In genomic region chrX:104913348-104913747, GRCh38 we compare ENCODE assay signal across 10 cellular contexts.
DNase-seq lines count a peak whose midpoint lies in the region; ATAC-seq, FAIRE-seq and TF ChIP-seq lines count a peak whose summit lies in the region.
"Had no signal": no experiment of that assay in that cellular context is flagged by ENCODE, and none has a peak within 500 bp of the region (broad histone marks: within the 10 kb centered on the region; RNA-seq: fewer than 3 reads in every experiment).

No MANE protein-coding gene starts in this region.

- no peaks in the 10 kb centered on the region for H3K36me3 Mint-ChIP-seq in endodermal cell (ENCODE audit: low read depth)
- H3K36me3 Mint-ChIP-seq: T-cell had no signal

- TF ChIP-seq CTCF in endodermal cell (conservative IDR thresholded peaks at IDR 0.05) (peak; percentile 73), parathyroid adenoma (IDR thresholded peaks at IDR 0.05) (peak; percentile 18), ovary (IDR thresholded peaks at IDR 0.05) (no peak)

- H3K9me3 ChIP-seq in endodermal cell (ENCODE audit: control insufficient read depth, low read length) (no peaks in the 10 kb centered on the region), parathyroid adenoma (ENCODE audit: control insufficient read depth, low read length) (no peaks in the 10 kb centered on the region), ovary (no peaks in the 10 kb centered on the region)
- H3K9me3 ChIP-seq: adrenal gland had no signal

- DNase-seq in GM12892 (ENCODE audit: insufficient read length), result no peak
- peak; percentile 92 for DNase-seq in NCI-H82 (lab: John Stamatoyannopoulos, UW)
- peak; percentile 36 for DNase-seq in endodermal cell
- no peak for DNase-seq in NOMO-1 treated with dmso at 0.1 percent for 144 hours (lab: John Stamatoyannopoulos, UW; ENCODE audit: unreplicated experiment)
- no peak for DNase-seq in ovary
- DNase-seq in GDM1 (lab: John Stamatoyannopoulos, UW), result no peak
- DNase-seq: adrenal gland, T-cell had no signal

- H3K4me3 ChIP-seq in endodermal cell (ENCODE audit: low read length) (no peak overlapping the region), parathyroid adenoma (ENCODE audit: low read depth, low read length) (no peak overlapping the region), ovary (no peak overlapping the region)
- H3K4me3 ChIP-seq: adrenal gland had no signal

- TF ChIP-seq EP300 in ovary (IDR thresholded peaks at IDR 0.05), result no peak

- no peak overlapping the region for H3K4me2 ChIP-seq in parathyroid adenoma (ENCODE audit: low read length)

- no peaks in the 10 kb centered on the region for H3K79me2 ChIP-seq in parathyroid adenoma

- H3K27ac Mint-ChIP-seq in endodermal cell, result no peak overlapping the region

- H3K36me3 ChIP-seq in endodermal cell (ENCODE audit: control insufficient read depth, insufficient read depth, low read length) (no peaks in the 10 kb centered on the region), parathyroid adenoma (ENCODE audit: control insufficient read depth, insufficient read depth, low read length) (no peaks in the 10 kb centered on the region), ovary (no peaks in the 10 kb centered on the region)
- H3K36me3 ChIP-seq: adrenal gland had no signal

- no peak overlapping the region for H3K4me3 Mint-ChIP-seq in endodermal cell
- H3K4me3 Mint-ChIP-seq: T-cell had no signal

- H3K4me1 Mint-ChIP-seq in endodermal cell, result peaks cover 2% of the 10 kb centered on the region

- H3K9me3 Mint-ChIP-seq in endodermal cell, result peaks cover 22% of the 10 kb centered on the region
- H3K9me3 Mint-ChIP-seq: T-cell had no signal

- H3K9ac ChIP-seq in endodermal cell (ENCODE audit: extremely low read depth, low read length, poor library complexity, severe bottlenecking), result no peak overlapping the region
- H3K9ac ChIP-seq in parathyroid adenoma, result no peak overlapping the region

- ATAC-seq in GM18502 (IDR thresholded peaks at IDR 0.05; ENCODE audit: poor library complexity, unreplicated experiment), result no peak

- peaks cover 8% of the 10 kb centered on the region for H3K4me1 ChIP-seq in endodermal cell (ENCODE audit: control insufficient read depth, insufficient read depth, low read length)
- H3K4me1 ChIP-seq in parathyroid adenoma, result no peaks in the 10 kb centered on the region
- no peaks in the 10 kb centered on the region for H3K4me1 ChIP-seq in ovary (ENCODE audit: insufficient read depth)
- H3K4me1 ChIP-seq: adrenal gland had no signal

- H3K27me3 Mint-ChIP-seq in endodermal cell (ENCODE audit: insufficient read depth), result no peaks in the 10 kb centered on the region

- peak; percentile 57 for FAIRE-seq in GM12892 (lab: Jason Lieb, UNC)

- H3K27me3 ChIP-seq in endodermal cell (ENCODE audit: control insufficient read depth, insufficient read depth, low read length, poor library complexity, severe bottlenecking), result no peaks in the 10 kb centered on the region
- H3K27me3 ChIP-seq in parathyroid adenoma (ENCODE audit: control insufficient read depth, insufficient read depth, low read length), result no peaks in the 10 kb centered on the region
- H3K27me3 ChIP-seq in ovary, result no peaks in the 10 kb centered on the region

- H3K27ac ChIP-seq in endodermal cell (ENCODE audit: low read depth, low read length), result no peak overlapping the region
- H3K27ac ChIP-seq in parathyroid adenoma, result no peak overlapping the region
- H3K27ac ChIP-seq in ovary, result no peak overlapping the region
- H3K27ac ChIP-seq: adrenal gland had no signal

- intact Hi-C loops in ovary (cut with DNase I), result no loop called here

- no peak for TF ChIP-seq POLR2A in GM12892 (IDR thresholded peaks at IDR 0.05; ENCODE audit: low read depth, low read length)
- no peak for TF ChIP-seq POLR2A in ovary (IDR thresholded peaks at IDR 0.05)

- no peak overlapping the region for H2AFZ ChIP-seq in parathyroid adenoma

Comparison
In these comparisons a context has a peak if more than half of its experiments do, and no peak if none do; other contexts are left out.
1. DNase-seq: peak in NCI-H82 (single experiment) and endodermal cell (single experiment); none in GM12892 (single experiment), NOMO-1 treated with dmso at 0.1 percent for 144 hours (single experiment), ovary (0 of 5) and GDM1 (single experiment).
2. CTCF ChIP-seq: peak in endodermal cell (single experiment) and parathyroid adenoma (single experiment); none in ovary (0 of 3).